8 cellular contexts compared by ENCODE assay signal in the genomic region with DNA sequence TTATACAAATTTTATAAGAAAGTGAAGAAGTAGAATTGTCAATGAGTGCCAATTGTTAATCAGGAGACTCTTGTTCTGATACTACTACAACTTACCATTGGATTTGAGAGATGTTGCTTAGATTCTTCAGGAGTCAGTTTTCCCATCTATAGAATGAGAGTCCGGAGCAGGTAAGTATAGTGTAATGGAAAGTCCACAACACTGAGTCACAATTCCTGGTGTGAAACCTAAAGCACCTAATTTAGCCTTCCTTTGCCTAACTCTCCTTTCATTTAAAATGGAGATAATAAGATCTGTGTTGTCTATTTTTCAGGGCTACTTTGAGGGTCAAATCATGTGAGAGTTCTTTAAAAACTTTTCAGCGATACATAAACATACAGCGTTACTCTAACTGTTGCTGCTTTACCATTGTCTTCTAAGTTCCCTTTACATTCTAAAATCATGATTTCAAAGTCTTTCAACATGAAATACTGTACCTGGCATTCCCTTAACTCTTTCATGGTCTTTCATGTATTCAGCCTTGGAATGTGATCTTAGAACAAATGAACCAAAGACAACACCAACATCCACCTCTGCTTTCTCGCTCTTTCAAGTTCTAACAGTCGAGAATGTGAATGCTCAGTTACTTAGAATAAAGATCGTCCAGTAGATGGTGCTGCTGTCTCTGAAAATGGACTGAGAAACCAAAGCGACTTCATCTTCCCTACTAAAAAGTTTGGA.
DNase-seq lines count a peak whose midpoint lies in the region; ATAC-seq and TF ChIP-seq lines count a peak whose summit lies in the region.

No MANE protein-coding gene starts in this region.

- H3K36me3 ChIP-seq in Panc1 (ENCODE audit: control insufficient read depth, insufficient read depth, low read length) (no peaks in the 10 kb centered on the region), trophoblast cell (ENCODE audit: control insufficient read depth in 1 of 2, insufficient read depth in 2 of 2, low read length in 2 of 2) (no peaks in the 10 kb centered on the region)

- no peaks in the 10 kb centered on the region for H3K79me1 ChIP-seq in trophoblast cell (ENCODE audit: low read length)

- H4K8ac ChIP-seq in trophoblast cell (ENCODE audit: low read depth, low read length), result no peak overlapping the region

- DNase-seq in AG04450 (ENCODE audit: low read depth, low spot score) (peak; percentile 10), Kasumi-1 (lab: John Stamatoyannopoulos, UW) (peak; percentile 83 to 90), Panc1 (ENCODE audit: low read depth, low spot score) (peak; percentile 30), trophoblast cell (peak; percentile 38 to 79)
- DNase-seq in activated CD4-positive, CD25-positive, alpha-beta regulatory T cell (lab: John Stamatoyannopoulos, UW), result no peak

- no peak overlapping the region for H3K4me2 ChIP-seq in trophoblast cell (ENCODE audit: low read length)

- H2BK120ac ChIP-seq in trophoblast cell (ENCODE audit: insufficient read depth, low read length, poor library complexity), result no peak overlapping the region

- H2BK5ac ChIP-seq in trophoblast cell (ENCODE audit: low read depth, low read length, poor library complexity), result no peak overlapping the region

- no peak overlapping the region for H3K4ac ChIP-seq in trophoblast cell (ENCODE audit: low read depth, low read length)

- in situ Hi-C loops in Panc1 (cut with HindIII; ENCODE audit: low pct_unique_long_range_greater_than_20kb, low sequenced_read_pairs), result no loop called here

- no peak overlapping the region for H3K18ac ChIP-seq in trophoblast cell (ENCODE audit: low read length)

- no peak overlapping the region for H4K91ac ChIP-seq in trophoblast cell (ENCODE audit: low read depth, low read length)

- no peaks in the 10 kb centered on the region for H3K79me2 ChIP-seq in trophoblast cell (ENCODE audit: control insufficient read depth, insufficient read depth, low read length, poor library complexity)

- no peak overlapping the region for H2AK5ac ChIP-seq in trophoblast cell (ENCODE audit: low read length)

- H2AFZ ChIP-seq in trophoblast cell (ENCODE audit: insufficient read depth, low read length, poor library complexity), result no peak overlapping the region

- WGBS in trophoblast cell (ENCODE audit: extremely low coverage, insufficient coverage, insufficient read length), result no CpG with 5 or more reads among the region's 7 CpGs

- POLR2A ChIA-PET in AG04450 (lab: Yijun Ruan, JAX), result no interaction called here
- POLR2A ChIA-PET in Panc1 (lab: Charles Lee), result no interaction called here

- BruUV-seq in Panc1 (replicated peaks; lab: Mats Ljungman, UMichigan), result no TSS peak

- H3K4me1 ChIP-seq in Panc1 (ENCODE audit: control insufficient read depth, insufficient read depth, low read length), result no peaks in the 10 kb centered on the region
- H3K4me1 ChIP-seq in trophoblast cell (ENCODE audit: control insufficient read depth in 1 of 2, insufficient read depth in 2 of 2, low read length in 2 of 2), result peaks cover 2 to 4% of the 10 kb centered on the region in 2 experiments

- TF ChIP-seq CTCF in AG04450 (IDR thresholded peaks at IDR 0.05; ENCODE audit: low read depth, low read length) (peak; percentile 65), GM12875 (IDR thresholded peaks at IDR 0.05; ENCODE audit: borderline replicate concordance, insufficient read depth, low read depth, low read length) (peak; percentile 22; the same call in 1 of the 2 replicates), Panc1 (IDR thresholded peaks at IDR 0.05) (peak; percentile 74)

- no peak overlapping the region for H3K9ac ChIP-seq in trophoblast cell (ENCODE audit: low read length)

- CTCF ChIA-PET in AG04450 (lab: Charles Lee) (interaction anchor here (0.6 to 1.0 kb wide), 2 partner anchors 39 to 153 kb away, joined by 3 read pairs; no protein-coding TSS in a partner anchor), Panc1 (lab: Charles Lee) (no interaction called here)

- H3K27me3 ChIP-seq in AG04450 (ENCODE audit: control insufficient read depth, insufficient read depth, low read length), result peaks cover 5% of the 10 kb centered on the region
- H3K27me3 ChIP-seq in Panc1 (ENCODE audit: control insufficient read depth, insufficient read depth, low read length), result peaks cover 23% of the 10 kb centered on the region
- H3K27me3 ChIP-seq in trophoblast cell (ENCODE audit: insufficient read depth, low read length), result no peaks in the 10 kb centered on the region

- H3K4me3 ChIP-seq in AG04450 (ENCODE audit: low read depth, low read length) (no peak overlapping the region), GM12875 (ENCODE audit: low read depth, low read length) (no peak overlapping the region), Panc1 (ENCODE audit: low read depth in 2 of 2, low read length in 2 of 2) (no peak overlapping the region), trophoblast cell (ENCODE audit: low read depth, low read length) (no peak overlapping the region)

- no peaks in the 10 kb centered on the region for H3K9me3 ChIP-seq in AG04450 (ENCODE audit: control insufficient read depth, insufficient read depth, low read length)
- no peaks in the 10 kb centered on the region for H3K9me3 ChIP-seq in Panc1 (ENCODE audit: control insufficient read depth, insufficient read depth, low read depth, low read length)
- no peaks in the 10 kb centered on the region for H3K9me3 ChIP-seq in trophoblast cell (ENCODE audit: insufficient read depth, low read depth, low read length)

- H3K23ac ChIP-seq in trophoblast cell (ENCODE audit: low read length), result no peak overlapping the region

- peak; percentile 93 for ATAC-seq in Panc1
- peak; percentile 55 for ATAC-seq in esophagus mucosa
- ATAC-seq in HG02623 (IDR thresholded peaks at IDR 0.05; ENCODE audit: unreplicated experiment), result no peak

- H3K27ac ChIP-seq in AG04450 (ENCODE audit: low read depth, low read length) (no peak overlapping the region), Panc1 (ENCODE audit: low read length) (no peak overlapping the region), trophoblast cell (ENCODE audit: low read depth, low read length) (no peak overlapping the region)

- intact Hi-C loops in Panc1 (cut with micrococcal nuclease; ENCODE audit: unreplicated experiment), result loop anchor here (10.0 kb wide), 1 partner anchor 117 kb away; no protein-coding TSS in a partner anchor

- H4K12ac ChIP-seq in trophoblast cell (ENCODE audit: low read depth, low read length), result no peak overlapping the region

- no peak overlapping the region for H3K14ac ChIP-seq in trophoblast cell (ENCODE audit: low read length)

- H2BK12ac ChIP-seq in trophoblast cell (ENCODE audit: low read length), result no peak overlapping the region

Comparison
In these comparisons a context has a peak if more than half of its experiments do, and no peak if none do; other contexts are left out.
1. DNase-seq: peak in AG04450 (single experiment), Kasumi-1 (2 of 2), Panc1 (single experiment) and trophoblast cell (2 of 2); none in activated CD4-positive, CD25-positive, alpha-beta regulatory T cell (0 of 4).
2. CTCF ChIP-seq: peak in every context shown above with its lines; median percentile 74 in Panc1; 65 in AG04450; 22 in GM12875.